In the genomic region with DNA sequence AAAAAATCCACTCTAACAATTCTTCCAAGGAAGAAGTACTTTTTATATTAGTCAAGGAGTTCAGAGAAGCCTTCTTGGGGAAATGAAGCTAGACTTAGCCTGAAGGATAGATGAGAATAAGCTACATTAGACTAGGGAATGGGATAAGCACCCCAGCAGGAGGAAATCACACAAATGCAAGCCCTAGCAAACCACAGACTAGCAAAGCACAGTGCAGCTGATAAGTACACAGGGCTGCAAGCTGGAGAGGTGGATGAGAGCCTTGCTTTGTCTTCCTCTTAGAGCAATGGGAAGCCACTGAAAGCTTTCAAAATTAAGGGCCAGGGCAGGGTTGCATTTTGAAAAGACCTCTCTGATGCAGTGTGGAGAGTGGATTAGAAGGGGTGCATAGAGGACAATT, we compare ENCODE assay signal across 16 cellular contexts.
DNase-seq lines count a peak whose midpoint lies in the region; ATAC-seq lines count a peak whose summit lies in the region.
"Had no signal": no experiment of that assay in that cellular context is flagged by ENCODE, and none has a peak within 500 bp of the region (broad histone marks: within the 10 kb centered on the region; RNA-seq: fewer than 3 reads in every experiment).

No MANE protein-coding gene starts in this region.

- H3K4me3 ChIP-seq in CD8-positive, alpha-beta memory T cell (ENCODE audit: low read length): no peak overlapping the region
- H3K4me3 ChIP-seq: A549; BLaER1 treated with 17β-estradiol and CSF1 and Interleukin-3, amounts not matched to agents 10 nM and 100 nM; HAP-1 had no signal

- peak; percentile 2 for DNase-seq in NCI-H510A (lab: John Stamatoyannopoulos, UW)
- no peak for DNase-seq in NCI-H510A treated with DMSO at 0.1 percent for 48 hours (lab: John Stamatoyannopoulos, UW)
- peak; percentile 1 for DNase-seq in OCI-M1 (lab: John Stamatoyannopoulos, UW)
- no peak for DNase-seq in left lobe of liver (ENCODE audit: low spot score)
- DNase-seq in activated CD8-positive, alpha-beta T cell treated with anti-CD3 and anti-CD28 coated beads, Interleukin-2, amount 10 ng/mL, durations not matched to agents 7 days and 5 days: no peak
- no peak for DNase-seq in activated T-cell treated with anti-CD3 and anti-CD28 coated beads, Interleukin-2, amount 50 U/mL, for 4 hours
- DNase-seq in CD8-positive, alpha-beta memory T cell: no peak
- DNase-seq: COR-L47, KBM-7, NCI-H1694, NCI-H226, NCI-H748 treated with DMSO at 0.1 percent for 48 hours had no signal

- no peaks in the 10 kb centered on the region for H3K36me3 Mint-ChIP-seq in activated CD8-positive, alpha-beta T cell treated with anti-CD3 and anti-CD28 coated beads, Interleukin-2, amount 10 ng/mL, durations not matched to agents 7 days and 5 days (ENCODE audit: low read depth)
- H3K36me3 Mint-ChIP-seq in activated T-cell treated with anti-CD3 and anti-CD28 coated beads, Interleukin-2, amount 50 U/mL, for 4 hours (ENCODE audit: insufficient read depth): no peaks in the 10 kb centered on the region
- no peaks in the 10 kb centered on the region for H3K36me3 Mint-ChIP-seq in CD8-positive, alpha-beta memory T cell

- POLR2A ChIA-PET in activated CD8-positive, alpha-beta T cell treated with anti-CD3 and anti-CD28 coated beads, Interleukin-2, amount 10 ng/mL, durations not matched to agents 7 days and 5 days (lab: Charles Lee): no interaction called here
- POLR2A ChIA-PET in CD8-positive, alpha-beta memory T cell (lab: Charles Lee): no interaction called here

- CTCF ChIA-PET in activated CD8-positive, alpha-beta T cell treated with anti-CD3 and anti-CD28 coated beads, Interleukin-2, amount 10 ng/mL, durations not matched to agents 7 days and 5 days (lab: Charles Lee): no interaction called here
- CTCF ChIA-PET in CD8-positive, alpha-beta memory T cell (lab: Charles Lee): no interaction called here

- H3K27ac Mint-ChIP-seq in activated CD8-positive, alpha-beta T cell treated with anti-CD3 and anti-CD28 coated beads, Interleukin-2, amount 10 ng/mL, durations not matched to agents 7 days and 5 days: no peak overlapping the region
- H3K27ac Mint-ChIP-seq in CD8-positive, alpha-beta memory T cell: no peak overlapping the region

- H3K9me3 Mint-ChIP-seq in activated CD8-positive, alpha-beta T cell treated with anti-CD3 and anti-CD28 coated beads, Interleukin-2, amount 10 ng/mL, durations not matched to agents 7 days and 5 days (ENCODE audit: insufficient read depth): peaks cover 20% of the 10 kb centered on the region
- H3K9me3 Mint-ChIP-seq in activated T-cell treated with anti-CD3 and anti-CD28 coated beads, Interleukin-2, amount 50 U/mL, for 4 hours: peaks cover 24% of the 10 kb centered on the region
- H3K9me3 Mint-ChIP-seq in CD8-positive, alpha-beta memory T cell: peaks cover 8 to 23% (median 11%) of the 10 kb centered on the region in 5 donors

- H3K27me3 ChIP-seq in CD8-positive, alpha-beta memory T cell (ENCODE audit: insufficient read depth, low read length, poor library complexity, severe bottlenecking): no peaks in the 10 kb centered on the region
- H3K27me3 ChIP-seq: BLaER1 treated with 17β-estradiol and CSF1 and Interleukin-3, amounts not matched to agents 10 nM and 100 nM had no signal

- no peak overlapping the region for H3K4me3 Mint-ChIP-seq in activated CD8-positive, alpha-beta T cell treated with anti-CD3 and anti-CD28 coated beads, Interleukin-2, amount 10 ng/mL, durations not matched to agents 7 days and 5 days
- H3K4me3 Mint-ChIP-seq in activated T-cell treated with anti-CD3 and anti-CD28 coated beads, Interleukin-2, amount 50 U/mL, for 4 hours: no peak overlapping the region
- H3K4me3 Mint-ChIP-seq in CD8-positive, alpha-beta memory T cell: no peak overlapping the region

- H3K4me1 Mint-ChIP-seq in activated CD8-positive, alpha-beta T cell treated with anti-CD3 and anti-CD28 coated beads, Interleukin-2, amount 10 ng/mL, durations not matched to agents 7 days and 5 days (ENCODE audit: low read depth): no peaks in the 10 kb centered on the region
- no peaks in the 10 kb centered on the region for H3K4me1 Mint-ChIP-seq in activated T-cell treated with anti-CD3 and anti-CD28 coated beads, Interleukin-2, amount 50 U/mL, for 4 hours (ENCODE audit: low read depth)
- no peaks in the 10 kb centered on the region for H3K4me1 Mint-ChIP-seq in CD8-positive, alpha-beta memory T cell

- H3K36me3 ChIP-seq in CD8-positive, alpha-beta memory T cell (ENCODE audit: insufficient read depth, low read length): no peaks in the 10 kb centered on the region
- H3K36me3 ChIP-seq: BLaER1 treated with 17β-estradiol and CSF1 and Interleukin-3, amounts not matched to agents 10 nM and 100 nM; HAP-1 had no signal

- no peaks in the 10 kb centered on the region for H3K27me3 Mint-ChIP-seq in activated CD8-positive, alpha-beta T cell treated with anti-CD3 and anti-CD28 coated beads, Interleukin-2, amount 10 ng/mL, durations not matched to agents 7 days and 5 days (ENCODE audit: low read depth)
- no peaks in the 10 kb centered on the region for H3K27me3 Mint-ChIP-seq in activated T-cell treated with anti-CD3 and anti-CD28 coated beads, Interleukin-2, amount 50 U/mL, for 4 hours (ENCODE audit: low read depth)
- H3K27me3 Mint-ChIP-seq in CD8-positive, alpha-beta memory T cell: no peaks in the 10 kb centered on the region

- no peaks in the 10 kb centered on the region for H3K9me3 ChIP-seq in CD8-positive, alpha-beta memory T cell (ENCODE audit: low read length)
- H3K9me3 ChIP-seq: A549; BLaER1 treated with 17β-estradiol and CSF1 and Interleukin-3, amounts not matched to agents 10 nM and 100 nM; HAP-1 had no signal

- ATAC-seq in left lobe of liver: peak; percentile 63
- no peak for ATAC-seq in activated CD8-positive, alpha-beta T cell treated with anti-CD3 and anti-CD28 coated beads, Interleukin-2, amount 10 ng/mL, durations not matched to agents 7 days and 5 days
- no peak for ATAC-seq in activated T-cell treated with anti-CD3 and anti-CD28 coated beads, Interleukin-2, amount 50 U/mL, for 4 hours
- ATAC-seq: A549, Right ventricle myocardium inferior had no signal

- no peaks in the 10 kb centered on the region for H3K4me1 ChIP-seq in CD8-positive, alpha-beta memory T cell (ENCODE audit: insufficient read depth, low read length)
- H3K4me1 ChIP-seq: A549, HAP-1 had no signal

- no peak overlapping the region for H3K27ac ChIP-seq in CD8-positive, alpha-beta memory T cell (ENCODE audit: low read depth, low read length)
- H3K27ac ChIP-seq: A549; BLaER1 treated with 17β-estradiol and CSF1 and Interleukin-3, amounts not matched to agents 10 nM and 100 nM had no signal

Comparison
In these comparisons a context has a peak if more than half of its experiments do, and no peak if none do; other contexts are left out.
1. DNase-seq: peak in NCI-H510A (single experiment) and OCI-M1 (single experiment); none in NCI-H510A treated with DMSO at 0.1 percent for 48 hours (single experiment), left lobe of liver (single experiment), activated CD8-positive, alpha-beta T cell treated with anti-CD3 and anti-CD28 coated beads, Interleukin-2, amount 10 ng/mL, durations not matched to agents 7 days and 5 days (single experiment), activated T-cell treated with anti-CD3 and anti-CD28 coated beads, Interleukin-2, amount 50 U/mL, for 4 hours (single experiment) and CD8-positive, alpha-beta memory T cell (0 of 5).